ENCODE assay signal across 7 cellular contexts in the genomic region with DNA sequence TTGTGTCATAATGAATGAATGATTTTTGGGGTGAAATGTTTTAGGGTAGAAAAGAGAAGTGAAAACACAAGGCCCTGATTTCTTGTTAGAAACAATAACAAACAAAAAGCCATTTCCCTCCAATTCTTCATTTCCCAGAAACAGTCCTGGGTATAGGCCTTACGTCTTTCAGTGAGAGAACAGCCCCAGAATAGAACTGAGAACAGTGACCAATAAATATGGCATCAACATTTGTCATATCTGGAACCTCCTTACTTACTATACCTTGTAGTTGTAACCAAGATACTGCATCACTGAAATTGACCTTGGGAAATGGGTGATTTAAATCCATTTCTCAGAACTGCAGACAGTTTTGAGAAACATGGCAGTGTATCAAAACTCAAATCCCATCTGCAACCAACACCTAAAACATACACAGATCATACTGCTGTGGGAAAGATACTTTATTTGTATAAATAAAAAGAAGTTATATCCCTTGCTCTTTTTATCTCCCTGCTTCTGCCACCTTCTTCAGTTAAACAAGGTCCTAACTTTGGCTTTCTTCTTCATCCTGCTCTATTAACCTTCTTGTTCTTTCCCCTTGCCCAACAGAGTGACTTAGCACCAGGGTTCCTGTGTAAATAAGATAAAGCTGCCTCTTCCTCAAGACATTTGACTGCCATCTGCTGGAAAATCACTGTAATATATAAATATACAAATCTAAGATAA. TPM values are rescaled to one million over a fixed set of nuclear protein-coding genes. Genes with fewer than 3 reads are reported as not detected.
DNase-seq lines count a peak whose midpoint lies in the region; ATAC-seq lines count a peak whose summit lies in the region.

No MANE protein-coding gene starts in this region.

- no peak overlapping the region for H3K4me3 Mint-ChIP-seq in T-helper 17 cell

- ATAC-seq in T-helper 17 cell (peak; percentile 66), GM18909 (IDR thresholded peaks at IDR 0.05; ENCODE audit: poor library complexity, unreplicated experiment) (no peak), GM19035 (IDR thresholded peaks at IDR 0.05; ENCODE audit: unreplicated experiment) (no peak)

- no peak overlapping the region for H3K27ac Mint-ChIP-seq in T-helper 17 cell

- DNase-seq in Daoy (ENCODE audit: low read depth) (peak; percentile 31), LoVo (ENCODE audit: low spot score) (peak; percentile 51), T-helper 17 cell (no peak), germinal center (ENCODE audit: low spot score) (peak; percentile 34), pulmonary artery endothelial cell (ENCODE audit: low read depth, low spot score) (peak; percentile 62)

- peaks cover 2% of the 10 kb centered on the region for H3K4me1 Mint-ChIP-seq in T-helper 17 cell

- no peaks in the 10 kb centered on the region for H3K27me3 Mint-ChIP-seq in T-helper 17 cell

- no peaks in the 10 kb centered on the region for H3K9me3 ChIP-seq in T-helper 17 cell (ENCODE audit: control insufficient read depth, low read length, poor library complexity, severe bottlenecking)

- peaks cover 2% of the 10 kb centered on the region for H3K36me3 Mint-ChIP-seq in T-helper 17 cell (ENCODE audit: low read depth)

RNA-seq across cellular contexts. Expression of gene XKR8, which starts 19.5 kb away (rescaled TPM):
- total RNA-seq in Daoy (2014; rRNA removed; shearing (Covaris generic)) = 1.7 and 2.2 TPM in 2 replicates
- total RNA-seq in T-helper 17 cell (1 to 10 TPM; 4.6 to 7.3 TPM), pulmonary artery endothelial cell (3.9 and 4.6 TPM in 2 replicates)

RNA-seq across cellular contexts. Expression of gene SMPDL3B, which starts 44.5 kb away (rescaled TPM):
- 0.86 TPM in 1 of 2 replicates, not detected in the other for total RNA-seq in Daoy (2014; rRNA removed; shearing (Covaris generic))
- total RNA-seq in T-helper 17 cell (not detected), pulmonary artery endothelial cell (0.26 and 0.39 TPM in 2 replicates)

Comparison
In these comparisons a context has a peak if more than half of its experiments do, and no peak if none do; other contexts are left out.
1. DNase-seq: peak in Daoy (single experiment), LoVo (single experiment), germinal center (single experiment) and pulmonary artery endothelial cell (single experiment); none in T-helper 17 cell (0 of 3).